Comparison of ENCODE assay signal across 13 cellular contexts in the genomic region with DNA sequence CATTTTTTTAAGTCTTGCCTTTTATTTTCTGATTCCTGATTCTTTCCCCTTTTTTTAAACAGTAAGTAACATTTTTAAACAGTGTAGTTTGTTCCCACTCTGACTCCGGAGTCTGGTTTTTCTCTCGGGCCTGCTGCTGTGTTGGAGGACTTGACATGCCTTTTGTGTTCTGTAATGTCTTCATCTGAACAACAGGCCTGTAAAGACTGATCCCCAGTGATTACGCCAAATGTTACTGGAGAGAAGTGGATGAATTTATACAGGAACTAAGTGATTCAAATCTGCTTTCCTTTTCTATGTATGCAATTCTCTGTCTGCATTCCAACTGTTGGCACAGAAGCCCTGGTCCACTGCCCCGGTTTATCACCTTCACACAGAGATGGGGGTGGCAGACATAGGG. TPM values are rescaled to one million over a fixed set of nuclear protein-coding genes. Genes with fewer than 3 reads are reported as not detected.
DNase-seq lines count a peak whose midpoint lies in the region; ATAC-seq, FAIRE-seq and TF ChIP-seq lines count a peak whose summit lies in the region.
"Had no signal": no experiment of that assay in that cellular context is flagged by ENCODE, and none has a peak within 500 bp of the region (broad histone marks: within the 10 kb centered on the region; RNA-seq: fewer than 3 reads in every experiment).

No MANE protein-coding gene starts in this region.

- no peak overlapping the region for H3K4me2 ChIP-seq in astrocyte (ENCODE audit: low read length)

- H3K27ac ChIP-seq in astrocyte (ENCODE audit: low read depth, low read length): no peak overlapping the region

- peak; percentile 46 for ATAC-seq in sciatic nerve
- ATAC-seq in HG02610 (IDR thresholded peaks at IDR 0.05; ENCODE audit: unreplicated experiment): no peak

- H3K4me1 Mint-ChIP-seq in astrocyte (ENCODE audit: low read depth, unreplicated experiment): peaks cover 34% of the 10 kb centered on the region
- H3K4me1 Mint-ChIP-seq: CD8-positive, alpha-beta memory T cell had no signal

- H3K27me3 Mint-ChIP-seq in astrocyte (ENCODE audit: low read depth, unreplicated experiment): peaks cover 21% of the 10 kb centered on the region
- H3K27me3 Mint-ChIP-seq: activated naive CD8-positive, alpha-beta T cell treated with anti-CD3 and anti-CD28 coated beads, Interleukin-2, amount 10 ng/mL, durations not matched to agents 7 days and 5 days had no signal

- intact Hi-C loops in sciatic nerve (cut with DNase I): no loop called here

- no peaks in the 10 kb centered on the region for H4K20me1 ChIP-seq in astrocyte (ENCODE audit: insufficient read depth, low read length)

- H3K4me3 Mint-ChIP-seq in astrocyte (ENCODE audit: unreplicated experiment): no peak overlapping the region
- H3K4me3 Mint-ChIP-seq: activated naive CD8-positive, alpha-beta T cell treated with anti-CD3 and anti-CD28 coated beads, Interleukin-2, amount 10 ng/mL, durations not matched to agents 7 days and 5 days; CD8-positive, alpha-beta memory T cell; IgD-negative memory B cell had no signal

- no peaks in the 10 kb centered on the region for H3K36me3 ChIP-seq in astrocyte (ENCODE audit: insufficient read depth, low read length)

- peak overlapping the region; percentile 67 for H3K27ac Mint-ChIP-seq in astrocyte (ENCODE audit: unreplicated experiment)
- H3K27ac Mint-ChIP-seq: activated naive CD8-positive, alpha-beta T cell treated with anti-CD3 and anti-CD28 coated beads, Interleukin-2, amount 10 ng/mL, durations not matched to agents 7 days and 5 days; CD8-positive, alpha-beta memory T cell had no signal

- TF ChIP-seq CTCF in astrocyte (IDR thresholded peaks at IDR 0.05; ENCODE audit: insufficient read depth, low read depth, low read length) (no peak), fibroblast of villous mesenchyme (IDR thresholded peaks at IDR 0.05; ENCODE audit: insufficient read depth, low read depth, low read length) (no peak), D721Med (IDR thresholded peaks at IDR 0.05; ENCODE audit: insufficient read depth, missing control alignments) (no peak)

- H3K36me3 Mint-ChIP-seq in astrocyte (ENCODE audit: low read depth, unreplicated experiment): no peaks in the 10 kb centered on the region
- H3K36me3 Mint-ChIP-seq: activated naive CD8-positive, alpha-beta T cell treated with anti-CD3 and anti-CD28 coated beads, Interleukin-2, amount 10 ng/mL, durations not matched to agents 7 days and 5 days; IgD-negative memory B cell had no signal

- FAIRE-seq in astrocyte (lab: Jason Lieb, UNC) (no peak), D721Med (lab: Jason Lieb, UNC) (no peak)

- H2AFZ ChIP-seq in astrocyte (ENCODE audit: low read depth, low read length): no peak overlapping the region

- H3K4me3 ChIP-seq in astrocyte (ENCODE audit: insufficient read depth, low read depth, low read length): no peak overlapping the region
- H3K4me3 ChIP-seq in fibroblast of villous mesenchyme (ENCODE audit: low read depth, low read length): no peak overlapping the region

- H3K79me2 ChIP-seq in astrocyte (ENCODE audit: insufficient read depth, low read length): no peaks in the 10 kb centered on the region

- H3K9me3 ChIP-seq in astrocyte (ENCODE audit: insufficient read depth, low read depth, low read length): no peaks in the 10 kb centered on the region

- DNase-seq in NCI-H446 treated with DMSO at 0.1 percent for 48 hours (lab: John Stamatoyannopoulos, UW) (peak; percentile 11), astrocyte (ENCODE audit: low read depth) (peak; percentile 56), fibroblast of villous mesenchyme (ENCODE audit: low read depth) (peak; percentile 81), sciatic nerve (ENCODE audit: low spot score) (no peak), D721Med (ENCODE audit: insufficient read length, low spot score) (no peak)
- no peak for DNase-seq in stimulated activated CD4-positive, alpha-beta T cell treated with anti-CD3 and anti-CD28 coated beads, Interleukin-4, amount 100 ng/mL, for 4 hours
- DNase-seq: activated naive CD8-positive, alpha-beta T cell treated with anti-CD3 and anti-CD28 coated beads, Interleukin-2, amount 10 ng/mL, durations not matched to agents 7 days and 5 days; CD8-positive, alpha-beta memory T cell; NCI-H526; stimulated activated CD4-positive, alpha-beta T cell treated with anti-CD3 and anti-CD28 coated beads, Interleukin-4, amount 100 ng/mL, for 1 hour had no signal

- no peak overlapping the region for H3K9ac ChIP-seq in astrocyte (ENCODE audit: low read length)

- H3K4me1 ChIP-seq in astrocyte (ENCODE audit: insufficient read depth, low read length): peaks cover 21% of the 10 kb centered on the region

- H3K27me3 ChIP-seq in astrocyte (ENCODE audit: insufficient read depth, low read length): no peaks in the 10 kb centered on the region

- H3K9me3 Mint-ChIP-seq in astrocyte (ENCODE audit: unreplicated experiment): no peaks in the 10 kb centered on the region
- H3K9me3 Mint-ChIP-seq: activated naive CD8-positive, alpha-beta T cell treated with anti-CD3 and anti-CD28 coated beads, Interleukin-2, amount 10 ng/mL, durations not matched to agents 7 days and 5 days; CD8-positive, alpha-beta memory T cell; IgD-negative memory B cell; T-helper 2 cell treated with Interferon-gamma antibody and Interleukin-4, amounts not matched to agents 5 μg/mL and 100 μg/mL, for 36 hours had no signal

RNA-seq across cellular contexts. Expression of gene RMDN2, which starts 54.3 kb away (rescaled TPM):
- total RNA-seq in astrocyte (4.7 and 5.1 TPM in 2 replicates), fibroblast of villous mesenchyme (5.8 and 9.5 TPM in 2 replicates), sciatic nerve (24.0 TPM)

Comparison
In these comparisons a context has a peak if more than half of its experiments do, and no peak if none do; other contexts are left out.
1. DNase-seq: peak in NCI-H446 treated with DMSO at 0.1 percent for 48 hours (single experiment), astrocyte (single experiment) and fibroblast of villous mesenchyme (single experiment); none in sciatic nerve (single experiment), D721Med (single experiment) and stimulated activated CD4-positive, alpha-beta T cell treated with anti-CD3 and anti-CD28 coated beads, Interleukin-4, amount 100 ng/mL, for 4 hours (0 of 2).